In the genomic region with DNA sequence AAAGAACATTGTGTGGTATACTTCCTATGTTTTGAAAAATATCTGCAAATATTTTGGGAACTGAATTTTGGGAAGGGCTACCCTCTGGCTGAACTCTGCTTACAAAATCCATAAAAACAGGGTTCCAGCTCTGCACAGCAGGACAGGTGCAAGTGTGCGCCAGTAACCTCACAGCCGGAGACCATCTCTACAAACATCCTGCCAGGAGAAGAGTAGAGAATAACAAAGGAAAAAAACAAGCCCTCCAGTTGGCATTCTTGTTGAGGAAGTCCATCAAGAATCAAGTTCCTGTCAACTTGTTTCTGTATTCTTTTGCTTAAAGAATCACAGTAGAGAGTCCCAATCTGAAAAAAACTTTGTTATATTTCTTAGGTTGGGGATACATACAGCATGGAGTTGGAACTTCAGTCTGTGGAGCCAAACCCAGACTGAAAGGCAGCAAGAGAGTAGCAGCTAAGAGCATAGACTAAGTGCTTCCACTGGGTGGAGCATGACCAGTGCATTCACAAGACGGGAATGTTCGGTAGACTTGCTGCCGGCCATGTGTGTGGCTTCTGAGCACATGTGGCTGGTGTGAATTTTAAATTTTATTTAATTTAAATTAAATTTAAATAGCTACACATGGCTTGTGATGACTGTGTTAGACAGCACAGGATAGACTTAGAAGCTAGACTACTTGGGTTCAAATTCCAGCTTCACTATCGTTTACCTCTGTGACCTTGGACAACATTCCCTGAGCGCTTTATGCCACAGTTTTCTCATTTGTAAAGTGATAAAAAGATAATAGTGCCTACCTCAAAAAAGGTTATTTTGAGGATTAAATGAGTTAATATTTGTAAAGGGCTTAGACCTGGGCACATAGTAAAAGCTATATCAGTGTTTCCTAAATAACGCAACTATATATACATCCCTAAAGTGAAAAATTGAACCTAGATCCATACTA, we compare ENCODE assay signal across 8 cellular contexts. TPM values are rescaled to one million over a fixed set of nuclear protein-coding genes. Genes with fewer than 3 reads are reported as not detected.
DNase-seq lines count a peak whose midpoint lies in the region; ATAC-seq, FAIRE-seq and TF ChIP-seq lines count a peak whose summit lies in the region.

No MANE protein-coding gene starts in this region.

- peaks cover 2% of the 10 kb centered on the region for H3K4me1 Mint-ChIP-seq in activated CD4-positive, alpha-beta T cell treated with anti-CD3 and anti-CD28 coated beads, Interleukin-2, amount 10 ng/mL, durations not matched to agents 24 days and 14 days

- TF ChIP-seq CTCF in GM20000 (IDR thresholded peaks at IDR 0.05; ENCODE audit: extremely low read depth, missing control alignments): no peak

- WGBS in small intestine, 3 donors: 64 to 72% (median 70%) methylated on average over 8 of the region's 8 CpGs

- no peak overlapping the region for H3K27ac ChIP-seq in small intestine (ENCODE audit: low read depth in 1 of 2, low read length in 1 of 2)

- H3K36me3 ChIP-seq in small intestine (ENCODE audit: control insufficient read depth in 2 of 2, insufficient read depth in 2 of 2, low read length in 2 of 2): no peaks in the 10 kb centered on the region

- H3K4me1 ChIP-seq in small intestine (ENCODE audit: control insufficient read depth in 2 of 2, insufficient read depth in 1 of 2, low read depth in 1 of 2, low read length in 1 of 2): peaks cover 0 to 11% of the 10 kb centered on the region in 2 donors

- no peaks in the 10 kb centered on the region for H3K9me3 ChIP-seq in small intestine (ENCODE audit: control insufficient read depth, low read depth)

- intact Hi-C loops in head of caudate nucleus (cut with DNase I): no loop called here
- intact Hi-C loops in activated CD4-positive, alpha-beta T cell treated with anti-CD3 and anti-CD28 coated beads, Interleukin-2, amount 10 ng/mL, durations not matched to agents 24 days and 14 days (cut with micrococcal nuclease): no loop called here

- no peaks in the 10 kb centered on the region for H3K36me3 Mint-ChIP-seq in activated CD4-positive, alpha-beta T cell treated with anti-CD3 and anti-CD28 coated beads, Interleukin-2, amount 10 ng/mL, durations not matched to agents 24 days and 14 days (ENCODE audit: low read depth)

- DNase-seq in HCEC 1CT (peak; percentile 19), RPMI7951 (ENCODE audit: low read depth) (peak; percentile 65), head of caudate nucleus (peak in 36 of 42 donors; percentile 11 to 78 (median 51)), small intestine (peak; percentile 44), GM20000 (ENCODE audit: low spot score) (no peak)
- no peak for DNase-seq in activated CD4-positive, alpha-beta T cell treated with anti-CD3 and anti-CD28 coated beads, Interleukin-2, amount 10 ng/mL, durations not matched to agents 24 days and 14 days

- no peaks in the 10 kb centered on the region for H3K27me3 ChIP-seq in small intestine (ENCODE audit: control insufficient read depth in 2 of 2, insufficient read depth in 2 of 2, low read length in 2 of 2)

- ATAC-seq in GM21367 (IDR thresholded peaks at IDR 0.05; ENCODE audit: unreplicated experiment) (no peak), HG02885 (IDR thresholded peaks at IDR 0.05; ENCODE audit: poor library complexity, unreplicated experiment) (no peak)

- no peaks in the 10 kb centered on the region for H3K9me3 Mint-ChIP-seq in activated CD4-positive, alpha-beta T cell treated with anti-CD3 and anti-CD28 coated beads, Interleukin-2, amount 10 ng/mL, durations not matched to agents 24 days and 14 days

- no peak overlapping the region for H3K4me3 Mint-ChIP-seq in activated CD4-positive, alpha-beta T cell treated with anti-CD3 and anti-CD28 coated beads, Interleukin-2, amount 10 ng/mL, durations not matched to agents 24 days and 14 days

- FAIRE-seq in small intestine (lab: Jason Lieb, UNC): no peak

- no peak overlapping the region for H3K4me3 ChIP-seq in small intestine (ENCODE audit: low read depth in 1 of 2, low read length in 2 of 2)

- no peak overlapping the region for H3K27ac Mint-ChIP-seq in activated CD4-positive, alpha-beta T cell treated with anti-CD3 and anti-CD28 coated beads, Interleukin-2, amount 10 ng/mL, durations not matched to agents 24 days and 14 days

- peaks cover 31% of the 10 kb centered on the region for H3K27me3 Mint-ChIP-seq in activated CD4-positive, alpha-beta T cell treated with anti-CD3 and anti-CD28 coated beads, Interleukin-2, amount 10 ng/mL, durations not matched to agents 24 days and 14 days

RNA-seq across cellular contexts. Expression of a gene that starts 41.9 kb away (rescaled TPM):
- 120 and 129 TPM in 2 replicates for total RNA-seq in RPMI7951 (2014; rRNA removed; shearing (Covaris generic))
- 10 to 100 TPM; 27.1 to 69.8 (median 32.4) TPM for polyA plus RNA-seq in small intestine
- total RNA-seq in activated CD4-positive, alpha-beta T cell treated with anti-CD3 and anti-CD28 coated beads, Interleukin-2, amount 10 ng/mL, durations not matched to agents 24 days and 14 days: 52.6 and 53.8 TPM in 2 replicates

Comparison
In these comparisons a context has a peak if more than half of its experiments do, and no peak if none do; other contexts are left out.
1. DNase-seq: peak in HCEC 1CT (single experiment), RPMI7951 (single experiment), head of caudate nucleus (36 of 42) and small intestine (single experiment); none in activated CD4-positive, alpha-beta T cell treated with anti-CD3 and anti-CD28 coated beads, Interleukin-2, amount 10 ng/mL, durations not matched to agents 24 days and 14 days (single experiment) and GM20000 (single experiment).